14 cellular contexts compared by ENCODE assay signal in genomic region chr16:15477802-15478201, GRCh38. TPM values are rescaled to one million over a fixed set of nuclear protein-coding genes. Genes with fewer than 3 reads are reported as not detected.
A peak's percentile ranks its signal among the peaks of the same experiment; 100 is the strongest.
DNase-seq lines count a peak whose midpoint lies in the region; ATAC-seq, FAIRE-seq and TF ChIP-seq lines count a peak whose summit lies in the region.
"Had no signal": no experiment of that assay in that cellular context is flagged by ENCODE, and none has a peak within 500 bp of the region (broad histone marks: within the 10 kb centered on the region; RNA-seq: fewer than 3 reads in every experiment).

No MANE protein-coding gene starts in this region.

- TF ChIP-seq CTCF in neural crest cell (conservative IDR thresholded peaks at IDR 0.05), result no peak

- no peaks in the 10 kb centered on the region for H3K9me3 Mint-ChIP-seq in activated CD4-positive, alpha-beta T cell treated with anti-CD3 and anti-CD28 coated beads, Interleukin-2, amount 10 ng/mL, durations not matched to agents 24 days and 14 days
- no peaks in the 10 kb centered on the region for H3K9me3 Mint-ChIP-seq in activated naive CD8-positive, alpha-beta T cell (ENCODE audit: low read depth)
- no peaks in the 10 kb centered on the region for H3K9me3 Mint-ChIP-seq in neural crest cell

- peak overlapping the region; percentile 74 for H3K27ac Mint-ChIP-seq in activated CD4-positive, alpha-beta T cell treated with anti-CD3 and anti-CD28 coated beads, Interleukin-2, amount 10 ng/mL, durations not matched to agents 24 days and 14 days
- peak overlapping the region; percentile 36 for H3K27ac Mint-ChIP-seq in activated naive CD8-positive, alpha-beta T cell
- peak overlapping the region; percentile 35 for H3K27ac Mint-ChIP-seq in neural crest cell (ENCODE audit: unreplicated experiment)

- H3K4me3 Mint-ChIP-seq in activated CD4-positive, alpha-beta T cell treated with anti-CD3 and anti-CD28 coated beads, Interleukin-2, amount 10 ng/mL, durations not matched to agents 24 days and 14 days, result no peak overlapping the region
- H3K4me3 Mint-ChIP-seq in activated naive CD8-positive, alpha-beta T cell, result peak overlapping the region; percentile 20
- H3K4me3 Mint-ChIP-seq in neural crest cell, result no peak overlapping the region

- intact Hi-C loops in activated CD4-positive, alpha-beta T cell treated with anti-CD3 and anti-CD28 coated beads, Interleukin-2, amount 10 ng/mL, durations not matched to agents 24 days and 14 days (cut with micrococcal nuclease), result no loop called here

- peaks cover 28% of the 10 kb centered on the region for H3K4me1 Mint-ChIP-seq in activated CD4-positive, alpha-beta T cell treated with anti-CD3 and anti-CD28 coated beads, Interleukin-2, amount 10 ng/mL, durations not matched to agents 24 days and 14 days
- peaks cover 22% of the 10 kb centered on the region for H3K4me1 Mint-ChIP-seq in activated naive CD8-positive, alpha-beta T cell (ENCODE audit: low read depth)
- peaks cover 5% of the 10 kb centered on the region for H3K4me1 Mint-ChIP-seq in neural crest cell

- ATAC-seq in HG03108 (IDR thresholded peaks at IDR 0.05; ENCODE audit: unreplicated experiment), result no peak

- H3K36me3 Mint-ChIP-seq in activated CD4-positive, alpha-beta T cell treated with anti-CD3 and anti-CD28 coated beads, Interleukin-2, amount 10 ng/mL, durations not matched to agents 24 days and 14 days (ENCODE audit: low read depth), result peaks cover 18% of the 10 kb centered on the region
- peaks cover 7% of the 10 kb centered on the region for H3K36me3 Mint-ChIP-seq in activated naive CD8-positive, alpha-beta T cell
- H3K36me3 Mint-ChIP-seq in neural crest cell (ENCODE audit: low read depth), result peaks cover 7% of the 10 kb centered on the region

- no peak for FAIRE-seq in urothelium cell line (lab: Jason Lieb, UNC)
- FAIRE-seq: GM12892 had no signal

- no peak for DNase-seq in activated CD4-positive, alpha-beta T cell treated with anti-CD3 and anti-CD28 coated beads, Interleukin-2, amount 10 ng/mL, durations not matched to agents 24 days and 14 days
- no peak for DNase-seq in activated CD4-positive, alpha-beta T cell treated with anti-CD3 and anti-CD28 coated beads for 1 hour
- DNase-seq in EH (ENCODE audit: low read depth) (peak; percentile 19), neural crest cell (ENCODE audit: low read depth, low spot score) (no peak), NCI-H1930 (lab: John Stamatoyannopoulos, UW) (no peak), urothelium cell line (ENCODE audit: low spot score) (no peak)
- DNase-seq: KG1, NCI-H1436, NCI-H2081, NCI-H748 treated with DMSO at 0.1 percent for 48 hours, OCI-M1 had no signal

- H3K27me3 Mint-ChIP-seq in activated CD4-positive, alpha-beta T cell treated with anti-CD3 and anti-CD28 coated beads, Interleukin-2, amount 10 ng/mL, durations not matched to agents 24 days and 14 days, result no peaks in the 10 kb centered on the region
- no peaks in the 10 kb centered on the region for H3K27me3 Mint-ChIP-seq in activated naive CD8-positive, alpha-beta T cell
- no peaks in the 10 kb centered on the region for H3K27me3 Mint-ChIP-seq in neural crest cell (ENCODE audit: low read depth)

RNA-seq across cellular contexts. Expression of gene BMERB1, which starts 43.4 kb away (rescaled TPM):
- 15.5 and 17.0 TPM in 2 replicates for total RNA-seq in activated CD4-positive, alpha-beta T cell treated with anti-CD3 and anti-CD28 coated beads, Interleukin-2, amount 10 ng/mL, durations not matched to agents 24 days and 14 days
- total RNA-seq in neural crest cell, result 43.6 and 45.1 TPM in 2 replicates
